ENCODE assay signal across 8 cellular contexts in the genomic region with DNA sequence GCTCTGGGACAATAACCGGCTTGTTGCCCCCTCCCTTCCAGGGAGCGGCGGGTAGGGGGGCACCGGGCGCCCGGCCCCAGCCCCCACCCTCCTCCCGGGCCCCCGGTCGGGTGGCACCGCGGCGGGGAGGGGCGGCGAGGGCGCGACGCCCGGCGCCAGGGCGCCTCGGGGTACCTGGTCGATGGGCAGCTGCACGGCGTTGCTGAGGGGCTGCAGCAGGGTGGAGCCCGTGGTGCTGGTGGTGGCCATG. TPM values are rescaled to one million over a fixed set of nuclear protein-coding genes. Genes with fewer than 3 reads are reported as not detected.
A peak's percentile ranks its signal among the peaks of the same experiment; 100 is the strongest.
DNase-seq lines count a peak whose midpoint lies in the region; ATAC-seq, FAIRE-seq and TF ChIP-seq lines count a peak whose summit lies in the region.

No MANE protein-coding gene starts in this region.

- H3F3A ChIP-seq in OCI-LY1 (ENCODE audit: insufficient read depth, low read length) = no peaks in the 10 kb centered on the region

- H3K79me2 ChIP-seq in OCI-LY1 (ENCODE audit: insufficient read depth, low read length) = no peaks in the 10 kb centered on the region

- H3K9me2 ChIP-seq in OCI-LY1 (ENCODE audit: low read depth, low read length) = no peaks in the 10 kb centered on the region

- H3K4me1 ChIP-seq in OCI-LY1 (ENCODE audit: insufficient read depth, low read length, severe bottlenecking) (no peaks in the 10 kb centered on the region), pancreas (peaks cover 0 to 6% (median 5%) of the 10 kb centered on the region in 3 donors)

- no peak for FAIRE-seq in pancreas (lab: Jason Lieb, UNC)

- peak overlapping the region; percentile 34 for H3K4me2 ChIP-seq in OCI-LY1 (ENCODE audit: low read length)

- no peaks in the 10 kb centered on the region for H4K20me1 ChIP-seq in OCI-LY1 (ENCODE audit: insufficient read depth, low read length)

- ATAC-seq in esophagus mucosa (peak; percentile 0), pancreas (no peak), GM19035 (IDR thresholded peaks at IDR 0.05; ENCODE audit: unreplicated experiment) (no peak), GM21576 (IDR thresholded peaks at IDR 0.05; ENCODE audit: unreplicated experiment) (no peak)

- 0 to 1% methylated on average over 2 to 25 of the region's 25 CpGs for whole genome bisulfite sequencing in pancreas, 2 donors

- DNase-seq in BJ (ENCODE audit: low read depth) (no peak), pancreas (peak in 1 of 6 donors; percentile 76), NCI-H2196 (lab: John Stamatoyannopoulos, UW; ENCODE audit: unreplicated experiment) (no peak), NCI-H1694 (lab: John Stamatoyannopoulos, UW) (no peak)

- no peak overlapping the region for H3K9ac ChIP-seq in OCI-LY1 (ENCODE audit: low read length)

- no peak for TF ChIP-seq CTCF in BJ (IDR thresholded peaks at IDR 0.05; ENCODE audit: insufficient read depth, low read depth, low read length)
- TF ChIP-seq CTCF in OCI-LY1 (IDR thresholded peaks at IDR 0.05; ENCODE audit: low read length) = no peak
- no peak for TF ChIP-seq CTCF in pancreas (IDR thresholded peaks at IDR 0.05)

- H3K36me3 ChIP-seq in BJ (ENCODE audit: control insufficient read depth, insufficient read depth, low read length) = no peaks in the 10 kb centered on the region
- no peaks in the 10 kb centered on the region for H3K36me3 ChIP-seq in OCI-LY1 (ENCODE audit: insufficient read depth, low read length)
- no peaks in the 10 kb centered on the region for H3K36me3 ChIP-seq in pancreas

- H3K4me3 ChIP-seq in BJ (ENCODE audit: low read depth, low read length) = peak overlapping the region; percentile 82
- H3K4me3 ChIP-seq in OCI-LY1 (ENCODE audit: low read depth, low read length, poor library complexity, severe bottlenecking) = peak overlapping the region; percentile 16
- peak overlapping the region; percentile 53 to 67 (median 61) for H3K4me3 ChIP-seq in pancreas

- intact Hi-C loops in pancreas (cut with DNase I) = no loop called here

- POLR2A ChIA-PET in BJ (lab: Charles Lee) = no interaction called here

- no peak overlapping the region for H2AFZ ChIP-seq in OCI-LY1 (ENCODE audit: low read length)

- CTCF ChIA-PET in BJ (lab: Yijun Ruan, JAX) = interaction anchor here (0.6 kb wide), 1 partner anchor 16 kb away, joined by 4 read pairs; no protein-coding TSS in a partner anchor

- H3K27me3 ChIP-seq in BJ (ENCODE audit: control insufficient read depth, insufficient read depth, low read length) = no peaks in the 10 kb centered on the region
- H3K27me3 ChIP-seq in OCI-LY1 (ENCODE audit: insufficient read depth, low read length) = peaks cover 16% of the 10 kb centered on the region; the same call in 1 of the 2 replicates
- no peaks in the 10 kb centered on the region for H3K27me3 ChIP-seq in pancreas

- no peak overlapping the region for H3K27ac ChIP-seq in OCI-LY1 (ENCODE audit: low read depth, low read length, poor library complexity, severe bottlenecking)
- no peak overlapping the region for H3K27ac ChIP-seq in pancreas

- H3K9me3 ChIP-seq in OCI-LY1 (ENCODE audit: low read length) = no peaks in the 10 kb centered on the region
- H3K9me3 ChIP-seq in pancreas = no peaks in the 10 kb centered on the region

RNA-seq across cellular contexts. Expression of gene MBOAT2, which starts 0.2 kb away (rescaled TPM):
- 18.1 and 23.0 TPM in 2 replicates for polyA plus RNA-seq in BJ (2011; rRNA removed)
- 12.2 and 20.3 TPM in 2 replicates for polyA minus RNA-seq in BJ (2011; rRNA and poly(A)+ RNA removed)
- 108 TPM for total RNA-seq in esophagus mucosa
- 1 to 10 TPM; 1.2 to 5.5 (median 2.5) TPM for total RNA-seq in pancreas
- 1 to 10 TPM; 1.3 to 5.7 TPM for polyA plus RNA-seq in pancreas

Comparison
In these comparisons a context has a peak if more than half of its experiments do, and no peak if none do; other contexts are left out.
1. H3K4me3 ChIP-seq: peak in every context shown above with its lines; median percentile 82 in BJ; 61 in pancreas; 16 in OCI-LY1.
2. RNA of gene MBOAT2, which starts 0.2 kb away (total RNA-seq): 108 TPM in esophagus mucosa (single experiment); 1.2 to 5.5 TPM in pancreas; every median in the first group is over 10 times any median in the second.